Comparison of ENCODE assay signal across 9 cellular contexts in the genomic region with DNA sequence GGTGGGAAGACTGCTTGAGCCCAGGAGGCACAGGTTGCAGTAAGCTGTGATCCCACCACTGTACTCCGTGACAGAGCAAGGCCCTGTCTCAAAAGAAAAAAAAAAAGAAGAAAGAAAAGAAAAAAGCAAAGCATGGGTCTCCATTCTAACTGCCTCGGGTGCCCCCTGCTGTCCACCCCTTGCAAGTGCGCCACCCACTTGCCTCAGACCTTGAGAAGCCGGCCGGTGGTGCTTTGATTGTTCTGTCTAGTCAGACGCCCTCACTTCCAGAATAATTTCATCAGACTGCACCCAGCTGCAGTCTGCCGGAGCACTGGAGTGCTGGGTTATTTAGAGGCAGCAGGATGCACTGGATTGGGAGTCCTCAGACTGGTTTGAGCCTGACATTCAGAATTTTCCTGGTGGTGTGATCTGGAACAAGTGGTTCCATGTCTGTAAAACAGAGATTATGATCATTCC. TPM values are rescaled to one million over a fixed set of nuclear protein-coding genes. Genes with fewer than 3 reads are reported as not detected.
DNase-seq lines count a peak whose midpoint lies in the region; ATAC-seq and TF ChIP-seq lines count a peak whose summit lies in the region.
"Had no signal": no experiment of that assay in that cellular context is flagged by ENCODE, and none has a peak within 500 bp of the region (broad histone marks: within the 10 kb centered on the region; RNA-seq: fewer than 3 reads in every experiment).

No MANE protein-coding gene starts in this region.

- no peak overlapping the region for H3K27ac ChIP-seq in esophagus muscularis mucosa (replicated peaks in 1 of 4)

- no peak overlapping the region for H3K27ac Mint-ChIP-seq in nephron
- H3K27ac Mint-ChIP-seq: dendritic cell treated with granulocyte-macrophage colony-stimulating factor and Interleukin-4, amounts not matched to agents 40 ng/mL and 50 ng/mL, for 4 days had no signal

- peaks cover 10% of the 10 kb centered on the region for H3K27me3 Mint-ChIP-seq in nephron (ENCODE audit: low read depth)
- H3K27me3 Mint-ChIP-seq: dendritic cell treated with granulocyte-macrophage colony-stimulating factor and Interleukin-4, amounts not matched to agents 40 ng/mL and 50 ng/mL, for 4 days had no signal

- no peak for TF ChIP-seq EP300 in esophagus muscularis mucosa (IDR thresholded peaks at IDR 0.05)

- DNase-seq in DMS79 treated with DMSO at 0.1 percent for 48 hours (lab: John Stamatoyannopoulos, UW) (peak; percentile 77), KG1 (lab: John Stamatoyannopoulos, UW) (peak; percentile 60), OCI-M1 (lab: John Stamatoyannopoulos, UW) (peak; percentile 94), activated T-cell treated with anti-CD3 and anti-CD28 coated beads for 4 hours (peak; percentile 78), esophagus muscularis mucosa (ENCODE audit: extremely low spot score) (no peak)
- DNase-seq in stimulated activated naive CD4-positive, alpha-beta T cell (lab: John Stamatoyannopoulos, UW), result peak; percentile 49 to 70 (median 64)

- no peaks in the 10 kb centered on the region for H3K9me3 Mint-ChIP-seq in nephron
- H3K9me3 Mint-ChIP-seq: dendritic cell treated with granulocyte-macrophage colony-stimulating factor and Interleukin-4, amounts not matched to agents 40 ng/mL and 50 ng/mL, for 4 days had no signal

- H3K4me3 ChIP-seq in esophagus muscularis mucosa, result no peak overlapping the region

- 5% methylated on average over 7 of the region's 7 CpGs for WGBS in esophagus muscularis mucosa

- TF ChIP-seq CTCF in esophagus muscularis mucosa (IDR thresholded peaks at IDR 0.05) (peak; percentile 64 to 96 (median 78)), nephron (IDR thresholded peaks at IDR 0.05; ENCODE audit: unreplicated experiment in 3 of 3) (peak; percentile 87 to 90 (median 88))

- H3K27me3 ChIP-seq in esophagus muscularis mucosa, result peaks cover 0 to 8% (median 0%) of the 10 kb centered on the region in 4 donors

- H3K4me1 Mint-ChIP-seq in nephron, result no peaks in the 10 kb centered on the region

- no peaks in the 10 kb centered on the region for H3K36me3 ChIP-seq in esophagus muscularis mucosa

- no peaks in the 10 kb centered on the region for H3K36me3 Mint-ChIP-seq in nephron (ENCODE audit: low read depth)

- no peak for TF ChIP-seq POLR2A in esophagus muscularis mucosa (IDR thresholded peaks at IDR 0.05; ENCODE audit: low read depth)

- intact Hi-C loops in esophagus muscularis mucosa (cut with DNase I), result loop anchor here (10.0 kb wide), 1 partner anchor 237 kb away; no protein-coding TSS in a partner anchor

- no peak overlapping the region for H3K4me3 Mint-ChIP-seq in nephron
- H3K4me3 Mint-ChIP-seq: dendritic cell treated with granulocyte-macrophage colony-stimulating factor and Interleukin-4, amounts not matched to agents 40 ng/mL and 50 ng/mL, for 4 days had no signal

- peaks cover 0 to 3% (median 0%) of the 10 kb centered on the region in 4 donors for H3K9me3 ChIP-seq in esophagus muscularis mucosa

- no peak for ATAC-seq in GM18870 (IDR thresholded peaks at IDR 0.05; ENCODE audit: unreplicated experiment)

- H3K4me1 ChIP-seq in esophagus muscularis mucosa, result no peaks in the 10 kb centered on the region

RNA-seq across cellular contexts. Expression of gene TM9SF4, which starts 17.6 kb away (rescaled TPM):
- 10 to 100 TPM; 19.9 to 34.4 (median 25.2) TPM for total RNA-seq in esophagus muscularis mucosa

RNA-seq across cellular contexts. Expression of gene HCK, which starts 39.9 kb away (rescaled TPM):
- total RNA-seq in esophagus muscularis mucosa, result 10 to 100 TPM in 2 of 4 donors, 1 to 10 TPM in 2; 7.8 to 36.6 (median 11.4) TPM
